ENCODE assay signal across 8 cellular contexts in genomic region chr2:147843421-147843863, GRCh38. TPM values are rescaled to one million over a fixed set of nuclear protein-coding genes. Genes with fewer than 3 reads are reported as not detected.
DNase-seq lines count a peak whose midpoint lies in the region; ATAC-seq and TF ChIP-seq lines count a peak whose summit lies in the region.

No MANE protein-coding gene starts in this region.

- H3K9me3 ChIP-seq in Panc1 (ENCODE audit: control insufficient read depth, insufficient read depth, low read depth, low read length) (no peaks in the 10 kb centered on the region), esophagus squamous epithelium (no peaks in the 10 kb centered on the region)

- BruUV-seq in Panc1 (replicated peaks; lab: Mats Ljungman, UMichigan): no TSS peak

- DNase-seq in GM12864 (ENCODE audit: low read depth) (no peak), Panc1 (ENCODE audit: low read depth, low spot score) (no peak), esophagus squamous epithelium (lab: John Stamatoyannopoulos, UW) (no peak), renal cortical epithelial cell (ENCODE audit: low read depth) (peak; percentile 27)

- in situ Hi-C loops in Panc1 (cut with HindIII; ENCODE audit: low pct_unique_long_range_greater_than_20kb, low sequenced_read_pairs): no loop called here

- POLR2A ChIA-PET in Panc1 (lab: Charles Lee): interaction anchor here (0.5 kb wide), 1 partner anchor 79 kb away, joined by 3 read pairs; no protein-coding TSS in a partner anchor

- ATAC-seq in Panc1 (no peak), HG03025 (IDR thresholded peaks at IDR 0.05; ENCODE audit: low FRiP score, unreplicated experiment) (no peak), HG03196 (IDR thresholded peaks at IDR 0.05; ENCODE audit: unreplicated experiment) (no peak), HG03039 (IDR thresholded peaks at IDR 0.05; ENCODE audit: unreplicated experiment) (no peak), GM19351 (IDR thresholded peaks at IDR 0.05; ENCODE audit: unreplicated experiment) (no peak)

- WGBS in esophagus squamous epithelium, 2 donors: 1% methylated on average over 17 to 18 of the region's 18 CpGs

- H3K36me3 ChIP-seq in Panc1 (ENCODE audit: control insufficient read depth, insufficient read depth, low read length): peaks cover 5% of the 10 kb centered on the region; the same call in 1 of the 2 replicates
- no peaks in the 10 kb centered on the region for H3K36me3 ChIP-seq in esophagus squamous epithelium

- no peak for TF ChIP-seq CTCF in GM12864 (IDR thresholded peaks at IDR 0.05; ENCODE audit: low read depth, low read length, missing control alignments)
- no peak for TF ChIP-seq CTCF in Panc1 (IDR thresholded peaks at IDR 0.05)
- TF ChIP-seq CTCF in esophagus squamous epithelium (IDR thresholded peaks at IDR 0.05): no peak

- H3K27ac ChIP-seq in Panc1 (ENCODE audit: low read length) (peak overlapping the region; percentile 85), esophagus squamous epithelium (peak overlapping the region; percentile 96 to 98 (median 98))

- H3K4me1 ChIP-seq in Panc1 (ENCODE audit: control insufficient read depth, insufficient read depth, low read length) (peaks cover 16% of the 10 kb centered on the region), esophagus squamous epithelium (peaks cover 6 to 40% (median 10%) of the 10 kb centered on the region in 3 donors)

- intact Hi-C loops in Panc1 (cut with micrococcal nuclease; ENCODE audit: unreplicated experiment) (no loop called here), esophagus squamous epithelium (cut with DNase I) (no loop called here)

- H3K27me3 ChIP-seq in Panc1 (ENCODE audit: control insufficient read depth, insufficient read depth, low read length) (peaks cover 12% of the 10 kb centered on the region), esophagus squamous epithelium (no peaks in the 10 kb centered on the region)

- H3K4me3 ChIP-seq in GM12864 (ENCODE audit: low read depth, low read length) (peak overlapping the region; percentile 77), Panc1 (ENCODE audit: low read depth in 2 of 2, low read length in 2 of 2) (peak overlapping the region; percentile 78 to 90), esophagus squamous epithelium (peak overlapping the region; percentile 73 to 92 (median 81))

- TF ChIP-seq POLR2A in esophagus squamous epithelium (IDR thresholded peaks at IDR 0.05): no peak

- CTCF ChIA-PET in Panc1 (lab: Charles Lee): no interaction called here

RNA-seq across cellular contexts. Expression of gene ACVR2A, which starts 1.4 kb away (rescaled TPM):
- total RNA-seq in Panc1 (2021; ENCODE audit: unreplicated experiment) (8.2 TPM), esophagus squamous epithelium (10 to 100 TPM; 10.1 to 27.5 (median 15.1) TPM), renal cortical epithelial cell (10.8 and 18.0 TPM in 2 replicates)
- polyA plus RNA-seq in Panc1 (2012; ENCODE audit: insufficient read length): 2.1 TPM
